ENCODE assay signal across 25 cellular contexts in the genomic region with DNA sequence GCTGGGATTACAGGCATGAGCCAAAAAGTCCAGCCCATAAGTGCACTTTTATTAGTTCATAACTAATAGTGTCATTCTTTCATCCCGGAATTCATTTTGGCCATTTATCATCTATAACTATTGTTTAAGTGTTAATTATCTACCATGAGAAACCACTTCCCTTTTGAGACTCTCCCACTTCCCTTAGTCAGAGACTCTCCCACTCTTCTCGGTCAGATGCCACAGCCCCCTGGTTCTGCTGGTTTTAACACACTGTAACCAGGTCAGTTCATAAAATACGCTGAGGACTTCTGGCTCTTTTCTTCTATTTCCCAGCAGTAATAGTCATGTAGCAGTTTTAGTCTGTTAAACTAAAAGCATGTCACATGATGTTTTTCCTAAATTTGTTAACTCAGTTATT.
"Had no signal": no experiment of that assay in that cellular context is flagged by ENCODE, and none has a peak within 500 bp of the region (broad histone marks: within the 10 kb centered on the region; RNA-seq: fewer than 3 reads in every experiment).

No MANE protein-coding gene starts in this region.

- ATAC-seq: activated CD4-positive, alpha-beta T cell treated with anti-CD3 and anti-CD28 coated beads for 36 hours; body of pancreas; K562; T-helper 17 cell had no signal

- DNase-seq: activated CD4-positive, alpha-beta memory T cell treated with anti-CD3 and anti-CD28 coated beads, Interleukin-2, amount 10 ng/mL, durations not matched to agents 7 days and 5 days; activated CD4-positive, alpha-beta T cell treated with anti-CD3 and anti-CD28 coated beads for 36 hours; activated CD4-positive, alpha-beta T cell treated with anti-CD3 and anti-CD28 coated beads, Interleukin-2, amount 50 U/mL, for 1 hour; activated gamma-delta T cell treated with Interleukin-2 at 50 U/mL for 16 hours; activated naive CD4-positive, alpha-beta T cell treated with anti-CD3 and anti-CD28 coated beads, Interleukin-2, amount 50 U/mL, for 16 hours; activated naive CD8-positive, alpha-beta T cell treated with anti-CD3 and anti-CD28 coated beads, Interleukin-2, amount 10 ng/mL, durations not matched to agents 7 days and 5 days; activated T-cell treated with anti-CD3 and anti-CD28 coated beads for 4 hours; activated T-cell treated with anti-CD3 and anti-CD28 coated beads, Interleukin-2, amount 50 U/mL, for 48 hours; adrenal gland; body of pancreas; central memory CD4-positive, alpha-beta T cell; Kasumi-1; MV-4-11; NCI-H1092 treated with DMSO at 0.1 percent for 48 hours; NCI-H1436; NCI-H1694 treated with DMSO at 0.1 percent for 48 hours; NCI-H2029 treated with DMSO at 0.1 percent for 48 hours; NCI-H510A treated with DMSO at 0.1 percent for 48 hours; NCI-H69; PC-9; SIG-M5; T-helper 17 cell; T-helper 9 cell; WERI-Rb-1 had no signal
